Comparison of ENCODE assay signal across 17 cellular contexts in the genomic region with DNA sequence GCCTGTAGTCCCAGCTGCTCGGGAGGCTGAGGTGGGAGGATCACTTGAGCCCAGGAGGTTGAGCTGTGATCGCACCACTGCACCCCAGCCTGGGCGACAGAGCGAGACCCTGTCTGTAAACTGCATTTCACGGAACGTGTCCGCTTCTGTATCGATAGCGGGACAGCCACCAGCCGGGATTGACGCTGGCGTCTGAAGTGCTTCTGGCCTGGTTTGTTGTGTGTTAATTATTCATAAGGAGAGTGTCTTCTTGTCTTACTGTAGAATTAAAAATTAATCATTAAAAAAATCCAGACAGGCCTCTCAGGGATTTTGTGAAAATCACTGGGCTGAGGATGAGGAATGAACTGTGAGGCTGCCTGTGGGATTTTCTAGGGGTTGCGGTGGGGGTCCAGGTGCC. TPM values are rescaled to one million over a fixed set of nuclear protein-coding genes. Genes with fewer than 3 reads are reported as not detected.
DNase-seq lines count a peak whose midpoint lies in the region; ATAC-seq, FAIRE-seq and TF ChIP-seq lines count a peak whose summit lies in the region.
"Had no signal": no experiment of that assay in that cellular context is flagged by ENCODE, and none has a peak within 500 bp of the region (broad histone marks: within the 10 kb centered on the region; RNA-seq: fewer than 3 reads in every experiment).

No MANE protein-coding gene starts in this region.

- H3K27ac Mint-ChIP-seq in T-helper 17 cell (peak overlapping the region; percentile 45), glutamatergic neuron (ENCODE audit: unreplicated experiment) (peak overlapping the region; percentile 43), HFFc6 (no peak overlapping the region)

- peaks cover 27% of the 10 kb centered on the region for H3K9me3 Mint-ChIP-seq in glutamatergic neuron (ENCODE audit: unreplicated experiment)
- H3K9me3 Mint-ChIP-seq in HFFc6: no peaks in the 10 kb centered on the region
- H3K9me3 Mint-ChIP-seq: CD4-positive, CD25-positive, alpha-beta regulatory T cell had no signal

- H3K36me3 Mint-ChIP-seq in T-helper 17 cell (ENCODE audit: low read depth) (no peaks in the 10 kb centered on the region), glutamatergic neuron (ENCODE audit: unreplicated experiment) (no peaks in the 10 kb centered on the region), HFFc6 (ENCODE audit: low read depth) (no peaks in the 10 kb centered on the region)
- H3K36me3 Mint-ChIP-seq: CD4-positive, CD25-positive, alpha-beta regulatory T cell had no signal

- H3K36me3 ChIP-seq in left ventricle myocardium inferior (peaks cover 31% of the 10 kb centered on the region), heart right ventricle (peaks cover 0 to 42% (median 0%) of the 10 kb centered on the region in 9 donors)
- H3K36me3 ChIP-seq: BE2C, MG63 had no signal

- DNase-seq in left ventricle myocardium inferior (no peak), heart right ventricle (no peak), T-helper 17 cell (no peak), glutamatergic neuron (no peak), retina (peak; percentile 37), HFFc6 (no peak), H54 (ENCODE audit: insufficient read length, low spot score) (no peak)
- DNase-seq: NCI-H2227 treated with DMSO at 0.1 percent for 48 hours, SHP77 treated with DMSO at 0.1 percent for 48 hours had no signal

- peaks cover 6% of the 10 kb centered on the region for H3K27me3 ChIP-seq in left ventricle myocardium inferior (ENCODE audit: low read depth)
- no peaks in the 10 kb centered on the region for H3K27me3 ChIP-seq in heart right ventricle
- H3K27me3 ChIP-seq: BE2C, MG63 had no signal

- H3K27me3 Mint-ChIP-seq in T-helper 17 cell (peaks cover 6% of the 10 kb centered on the region), glutamatergic neuron (ENCODE audit: unreplicated experiment) (peaks cover 27% of the 10 kb centered on the region), HFFc6 (ENCODE audit: insufficient read depth) (peaks cover 12% of the 10 kb centered on the region)
- H3K27me3 Mint-ChIP-seq: CD4-positive, CD25-positive, alpha-beta regulatory T cell had no signal

- FAIRE-seq in H54 (lab: Jason Lieb, UNC): no peak

- TF ChIP-seq CTCF in left ventricle myocardium inferior (IDR thresholded peaks at IDR 0.05; ENCODE audit: borderline replicate concordance) (no peak), heart right ventricle (IDR thresholded peaks at IDR 0.05) (no peak), glutamatergic neuron (IDR thresholded peaks at IDR 0.05; ENCODE audit: partially characterized antibody, unreplicated experiment) (no peak), HFFc6 (IDR thresholded peaks at IDR 0.05) (no peak)

- H3K4me3 Mint-ChIP-seq in T-helper 17 cell (no peak overlapping the region), glutamatergic neuron (ENCODE audit: unreplicated experiment) (no peak overlapping the region), HFFc6 (no peak overlapping the region)
- H3K4me3 Mint-ChIP-seq: CD4-positive, CD25-positive, alpha-beta regulatory T cell had no signal

- H3K4me3 ChIP-seq in left ventricle myocardium inferior (no peak overlapping the region), heart right ventricle (no peak overlapping the region)
- H3K4me3 ChIP-seq: MG63 had no signal

- WGBS in heart right ventricle, 2 donors: 88 to 96% methylated on average over 13 of the region's 13 CpGs

- intact Hi-C loops in left ventricle myocardium inferior (cut with micrococcal nuclease): loop anchor here (5.0 kb wide), 1 partner anchor 67 kb away; no protein-coding TSS in a partner anchor
- intact Hi-C loops in heart right ventricle (cut with DNase I): loop anchor here in 7 of 10 donors (1.0 to 10.0 kb wide), 5 partner anchors 69 to 147 kb away; a partner anchor contains a TSS

- H3K4me1 Mint-ChIP-seq in T-helper 17 cell (peaks cover 12% of the 10 kb centered on the region), glutamatergic neuron (ENCODE audit: low read depth, unreplicated experiment) (peaks cover 2% of the 10 kb centered on the region), HFFc6 (ENCODE audit: low read depth) (peaks cover 4% of the 10 kb centered on the region; the same call in 1 of the 2 replicates)

- H3K4me1 ChIP-seq in left ventricle myocardium inferior (peaks cover 23% of the 10 kb centered on the region), heart right ventricle (peaks cover 0 to 17% (median 0%) of the 10 kb centered on the region in 9 donors)
- H3K4me1 ChIP-seq: BE2C had no signal

- no peak for TF ChIP-seq POLR2A in H54 (IDR thresholded peaks at IDR 0.05; ENCODE audit: low read depth, low read length)

- H3K9me3 ChIP-seq in left ventricle myocardium inferior (replicated peaks): no peaks in the 10 kb centered on the region
- no peaks in the 10 kb centered on the region for H3K9me3 ChIP-seq in heart right ventricle
- H3K9me3 ChIP-seq in T-helper 17 cell (ENCODE audit: control insufficient read depth, low read length, poor library complexity, severe bottlenecking): no peaks in the 10 kb centered on the region
- H3K9me3 ChIP-seq: BE2C, MG63 had no signal

- peak overlapping the region; percentile 21 for H3K27ac ChIP-seq in left ventricle myocardium inferior (replicated peaks)
- H3K27ac ChIP-seq in heart right ventricle: no peak overlapping the region
- H3K27ac ChIP-seq: 22Rv1 had no signal

- ATAC-seq in heart right ventricle (no peak), T-helper 17 cell (no peak), HG03097 (IDR thresholded peaks at IDR 0.05; ENCODE audit: low FRiP score, unreplicated experiment) (no peak)

RNA-seq across cellular contexts. Expression of a gene that starts 16.2 kb away (rescaled TPM):
- total RNA-seq in left ventricle myocardium inferior: not detected
- not detected for total RNA-seq in heart right ventricle
- under 1 TPM in 1 of 2 donors, not detected in 1; 0.01 TPM for polyA plus RNA-seq in heart right ventricle
- total RNA-seq in T-helper 17 cell: not detected
- 1.1 TPM for total RNA-seq in glutamatergic neuron (ENCODE audit: unreplicated experiment)
- under 1 TPM in 2 of 6 experiments, not detected in 4; 0.05 to 0.07 TPM for total RNA-seq in HFFc6 (2021; fragmentation: NEBNext Ultra II Directional; extraction: Animal tissue kit (Norgen Biotek cat#: 25700))
- total RNA-seq: CD4-positive, CD25-positive, alpha-beta regulatory T cell; H4; IMR-90 had no signal
- polyA plus RNA-seq: CD4-positive, CD25-positive, alpha-beta regulatory T cell; IMR-90 had no signal

RNA-seq across cellular contexts. Expression of a gene that starts 26.0 kb away (rescaled TPM):
- total RNA-seq in left ventricle myocardium inferior (26.8 TPM), heart right ventricle (10 to 100 TPM; 12.5 to 33.0 (median 17.7) TPM), T-helper 17 cell (not detected), glutamatergic neuron (ENCODE audit: unreplicated experiment) (349 TPM)
- 10 to 100 TPM; 18.9 to 36.7 TPM for polyA plus RNA-seq in heart right ventricle
- under 1 TPM in 2 of 6 experiments, not detected in 4; 0.14 to 0.15 TPM for total RNA-seq in HFFc6 (2021; fragmentation: NEBNext Ultra II Directional; extraction: Animal tissue kit (Norgen Biotek cat#: 25700))
- total RNA-seq: CD4-positive, CD25-positive, alpha-beta regulatory T cell had no signal
- polyA plus RNA-seq: CD4-positive, CD25-positive, alpha-beta regulatory T cell had no signal

RNA-seq across cellular contexts. Expression of a gene that starts 39.5 kb away (rescaled TPM):
- not detected for total RNA-seq in left ventricle myocardium inferior
- not detected for total RNA-seq in heart right ventricle
- polyA plus RNA-seq in heart right ventricle: under 1 TPM in 1 of 2 donors, not detected in 1; 0.06 TPM
- total RNA-seq in T-helper 17 cell: not detected
- 0.78 TPM for total RNA-seq in glutamatergic neuron (ENCODE audit: unreplicated experiment)
- not detected for total RNA-seq in HFFc6 (2021; fragmentation: NEBNext Ultra II Directional; extraction: Animal tissue kit (Norgen Biotek cat#: 25700))
- total RNA-seq: H4, IMR-90, NCI-H460 had no signal
- polyA plus RNA-seq: CD4-positive, CD25-positive, alpha-beta regulatory T cell; IMR-90 had no signal

RNA-seq across cellular contexts. Expression of a gene that starts 58.5 kb away (rescaled TPM):
- total RNA-seq in left ventricle myocardium inferior: 56.1 TPM
- 100 to 1,000 TPM in 3 of 10 donors, 10 to 100 TPM in 7; 33.4 to 153 (median 77.3) TPM for total RNA-seq in heart right ventricle
- 100 to 1,000 TPM; 118 to 279 TPM for polyA plus RNA-seq in heart right ventricle
- total RNA-seq in T-helper 17 cell: 1 to 10 TPM; 1.3 to 2.0 TPM
- 10.7 TPM for total RNA-seq in glutamatergic neuron (ENCODE audit: unreplicated experiment)
- 100 to 1,000 TPM in 3 of 6 experiments, 10 to 100 TPM in 3; 97.1 to 123 (median 101) TPM for total RNA-seq in HFFc6 (2021; fragmentation: NEBNext Ultra II Directional; extraction: Animal tissue kit (Norgen Biotek cat#: 25700))

Comparison
In these comparisons a context has a peak if more than half of its experiments do, and no peak if none do; other contexts are left out.
1. RNA of a gene that starts 26.0 kb away (total RNA-seq): 349 TPM in glutamatergic neuron (single experiment), 26.8 TPM in left ventricle myocardium inferior (single experiment) and 12.5 to 33.0 TPM in heart right ventricle; 0.14 to 0.15 TPM in HFFc6 and not detected in T-helper 17 cell; every median in the first group is over 10 times any median in the second.